1 cellular context compared by ENCODE assay signal in genomic region chr2:119697290-119698013, GRCh38.
A peak's percentile ranks its signal among the peaks of the same experiment; 100 is the strongest.
TF ChIP-seq lines count a peak whose summit lies in the region.

No MANE protein-coding gene starts in this region.

TF ChIP-seq in HepG2, 621 proteins besides CTCF, POLR2A, EP300 and RAD21 (continued from another document):
- TF ChIP-seq BCLAF1 (IDR thresholded peaks at IDR 0.05) (no peak), NFIC (IDR thresholded peaks at IDR 0.05; ENCODE audit: low read length) (no peak), NFE2L1 (CRISPR knock-in tag; IDR thresholded peaks at IDR 0.05; ENCODE audit: borderline replicate concordance) (no peak), NAIF1 (CRISPR knock-in tag; IDR thresholded peaks at IDR 0.05; ENCODE audit: borderline replicate concordance) (no peak), MAX (IDR thresholded peaks at IDR 0.05) (0 out of 2 replicates have a peak, but pooled peaks have one; percentile 26), TGIF2 (CRISPR knock-in tag; IDR thresholded peaks at IDR 0.05) (no peak), ZNF431 (CRISPR knock-in tag; IDR thresholded peaks at IDR 0.05; ENCODE audit: borderline replicate concordance, low read depth) (peak; percentile 87; the same call in 1 of the 2 replicates), ZNF770 (CRISPR knock-in tag; IDR thresholded peaks at IDR 0.05) (peak; percentile 66), NFE2L2 (IDR thresholded peaks at IDR 0.05; ENCODE audit: low read length) (no peak), ARID2 (CRISPR knock-in tag; IDR thresholded peaks at IDR 0.05; ENCODE audit: borderline replicate concordance) (no peak), PRMT3 (CRISPR knock-in tag; IDR thresholded peaks at IDR 0.05; ENCODE audit: borderline replicate concordance, low read depth) (no peak), ZNF12 (CRISPR knock-in tag; IDR thresholded peaks at IDR 0.05) (no peak), ZSCAN29 (CRISPR knock-in tag; conservative IDR thresholded peaks at IDR 0.05) (no peak), HOXA5 (CRISPR knock-in tag; IDR thresholded peaks at IDR 0.05) (no peak), ZNF430 (CRISPR knock-in tag; IDR thresholded peaks at IDR 0.05) (peak; percentile 37; the same call in 1 of the 2 replicates), AKAP8 (CRISPR knock-in tag; IDR thresholded peaks at IDR 0.05) (no peak), PAF1 (CRISPR knock-in tag; IDR thresholded peaks at IDR 0.05) (no peak), ZFAT (CRISPR knock-in tag; conservative IDR thresholded peaks at IDR 0.05) (no peak), RBM22 (optimal IDR thresholded peaks at IDR 0.05; ENCODE audit: low read length) (no peak), UBTF (CRISPR knock-in tag; IDR thresholded peaks at IDR 0.05) (no peak), ZNF263 (CRISPR knock-in tag; IDR thresholded peaks at IDR 0.05) (no peak), ATF7-NPFF (CRISPR knock-in tag; IDR thresholded peaks at IDR 0.05; ENCODE audit: low read depth) (no peak), NPAS2 (CRISPR knock-in tag; IDR thresholded peaks at IDR 0.05; ENCODE audit: borderline replicate concordance) (no peak), REPIN1 (CRISPR knock-in tag; IDR thresholded peaks at IDR 0.05; ENCODE audit: borderline replicate concordance, low read depth) (no peak), ETV5 (CRISPR knock-in tag; IDR thresholded peaks at IDR 0.05; ENCODE audit: borderline replicate concordance) (no peak), ZNF737 (CRISPR knock-in tag; IDR thresholded peaks at IDR 0.05; ENCODE audit: borderline replicate concordance) (0 out of 2 replicates have a peak, but pooled peaks have one; percentile 20), ATM (IDR thresholded peaks at IDR 0.05; ENCODE audit: borderline replicate concordance) (no peak), NR2C2 (CRISPR knock-in tag; IDR thresholded peaks at IDR 0.05; ENCODE audit: borderline replicate concordance) (no peak), AKNA (CRISPR knock-in tag; IDR thresholded peaks at IDR 0.05; ENCODE audit: borderline replicate concordance) (no peak), ZNF761 (CRISPR knock-in tag; conservative IDR thresholded peaks at IDR 0.05) (no peak), ZNF317 (CRISPR knock-in tag; IDR thresholded peaks at IDR 0.05) (no peak), KDM1A (CRISPR knock-in tag; IDR thresholded peaks at IDR 0.05) (no peak), BATF2 (CRISPR knock-in tag; IDR thresholded peaks at IDR 0.05) (no peak), KLF9 (CRISPR knock-in tag; IDR thresholded peaks at IDR 0.05; ENCODE audit: low read depth) (no peak), HHEX (CRISPR knock-in tag; IDR thresholded peaks at IDR 0.05) (no peak), ZSCAN20 (CRISPR knock-in tag; IDR thresholded peaks at IDR 0.05; ENCODE audit: borderline replicate concordance) (no peak), TOE1 (CRISPR knock-in tag; IDR thresholded peaks at IDR 0.05) (no peak), RCOR2 (CRISPR knock-in tag; IDR thresholded peaks at IDR 0.05) (no peak), FOXC1 (CRISPR knock-in tag; IDR thresholded peaks at IDR 0.05; ENCODE audit: borderline replicate concordance) (no peak)
